8 cellular contexts compared by ENCODE assay signal in genomic region chr6:149545258-149545753, GRCh38.
DNase-seq lines count a peak whose midpoint lies in the region; ATAC-seq and TF ChIP-seq lines count a peak whose summit lies in the region.

No MANE protein-coding gene starts in this region.

- peak overlapping the region; percentile 97 for H3K4me2 ChIP-seq in Loucy (ENCODE audit: low read depth, low read length, poor library complexity, severe bottlenecking)

- no peaks in the 10 kb centered on the region for H3K9me3 ChIP-seq in Loucy (ENCODE audit: insufficient read depth, low read depth, low read length)

- H3K36me3 ChIP-seq in Loucy (ENCODE audit: insufficient read depth, low read length): no peaks in the 10 kb centered on the region

- H2AFZ ChIP-seq in Loucy (ENCODE audit: low read length): peak overlapping the region; percentile 98

- peak; percentile 16; the same call in 1 of the 2 replicates for TF ChIP-seq CTCF in Loucy (conservative IDR thresholded peaks at IDR 0.05; ENCODE audit: low read length)

- peak; percentile 2 for ATAC-seq in GM21360 (IDR thresholded peaks at IDR 0.05; ENCODE audit: unreplicated experiment)
- peak; percentile 50 for ATAC-seq in activated CD4-positive, CD25-positive, alpha-beta regulatory T cell treated with anti-CD3 and anti-CD28 coated beads, Interleukin-2, amount 50 U/mL, for 24 hours
- no peak for ATAC-seq in GM19467 (IDR thresholded peaks at IDR 0.05; ENCODE audit: unreplicated experiment)

- peak overlapping the region; percentile 84 for H3K4me3 ChIP-seq in Loucy (ENCODE audit: low read length, poor library complexity, severe bottlenecking)

- H3K27ac ChIP-seq in cingulate gyrus (ENCODE audit: low read depth, low read length): peak overlapping the region; percentile 93

- H4K20me1 ChIP-seq in Loucy (ENCODE audit: insufficient read depth, low read length, poor library complexity, severe bottlenecking): peaks cover 25% of the 10 kb centered on the region

- no peaks in the 10 kb centered on the region for H3K27me3 ChIP-seq in Loucy (ENCODE audit: insufficient read depth, low read length, poor library complexity, severe bottlenecking)

- H3K79me2 ChIP-seq in Loucy (ENCODE audit: insufficient read depth, low read length): peaks cover 45% of the 10 kb centered on the region

- peak overlapping the region; percentile 93 for H3K9ac ChIP-seq in Loucy (ENCODE audit: low read depth, low read length, poor library complexity, severe bottlenecking)

- peaks cover 29% of the 10 kb centered on the region for H3K4me1 ChIP-seq in Loucy (ENCODE audit: insufficient read depth, low read length, poor library complexity, severe bottlenecking)

- H3F3A ChIP-seq in Loucy (ENCODE audit: low read depth): no peaks in the 10 kb centered on the region

- DNase-seq in AG20443 (ENCODE audit: low spot score) (peak; percentile 66), left kidney (ENCODE audit: low read depth, low spot score) (peak; percentile 83)
- DNase-seq in stimulated activated CD4-positive, alpha-beta T cell treated with anti-CD3 and anti-CD28 coated beads, Interleukin-2, amount 100 ng/mL, for 48 hours: peak; percentile 17 to 32

- no peaks in the 10 kb centered on the region for H3K9me2 ChIP-seq in Loucy (replicated peaks; ENCODE audit: low read depth, low read length)

Comparison
In these comparisons a context has a peak if more than half of its experiments do, and no peak if none do; other contexts are left out.
1. DNase-seq: peak in every context shown above with its lines; median percentile 83 in left kidney; 66 in AG20443; 24 in stimulated activated CD4-positive, alpha-beta T cell treated with anti-CD3 and anti-CD28 coated beads, Interleukin-2, amount 100 ng/mL, for 48 hours.